1 cellular context compared by ENCODE assay signal in the genomic region with DNA sequence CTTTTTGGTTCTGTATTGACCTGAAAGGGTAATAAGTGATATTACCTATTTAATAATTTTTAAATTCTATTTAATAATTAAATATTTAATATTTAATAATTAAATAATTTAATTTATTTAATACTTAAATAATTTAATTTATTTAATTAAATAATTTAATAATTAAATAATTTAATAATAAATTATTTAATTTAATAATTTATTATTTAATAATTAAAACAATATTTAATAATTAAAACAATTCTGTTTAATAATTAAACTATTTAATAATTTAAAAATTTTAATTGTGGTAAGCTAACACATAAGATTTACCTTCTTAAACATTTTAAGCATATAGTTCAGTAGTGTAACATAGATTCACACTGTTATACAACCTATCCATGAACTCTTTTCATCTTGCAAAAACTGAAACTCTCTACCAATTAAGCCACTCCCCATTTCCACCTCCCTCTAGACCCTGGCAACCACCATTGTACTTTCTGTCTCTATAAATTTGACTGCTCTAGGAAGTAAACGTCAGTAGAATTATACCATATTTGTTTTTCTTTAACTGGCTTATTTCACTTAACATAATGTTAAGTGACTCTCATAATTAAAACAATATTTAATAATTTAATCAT. TPM values are rescaled to one million over a fixed set of nuclear protein-coding genes. Genes with fewer than 3 reads are reported as not detected.
"Had no signal": no experiment of that assay in that cellular context is flagged by ENCODE, and none has a peak within 500 bp of the region (broad histone marks: within the 10 kb centered on the region; RNA-seq: fewer than 3 reads in every experiment).

No MANE protein-coding gene starts in this region.

RNA-seq across cellular contexts. Expression of gene MNS1, which starts 51.7 kb away (rescaled TPM):
- total RNA-seq: activated T-helper 17 cell treated with anti-CD3 and anti-CD28 coated beads, Interleukin-2, amount 50 U/mL, for 72 hours had no signal
